In genomic region chr21:39016740-39017315, GRCh38 we compare ENCODE assay signal across 11 cellular contexts.
DNase-seq lines count a peak whose midpoint lies in the region; ATAC-seq and TF ChIP-seq lines count a peak whose summit lies in the region.
"Had no signal": no experiment of that assay in that cellular context is flagged by ENCODE, and none has a peak within 500 bp of the region (broad histone marks: within the 10 kb centered on the region; RNA-seq: fewer than 3 reads in every experiment).

No MANE protein-coding gene starts in this region.

- no peak overlapping the region for H2AFZ ChIP-seq in neural progenitor cell (replicated peaks)

- no peak overlapping the region for H3K4me2 ChIP-seq in neural progenitor cell

- H3K4me3 Mint-ChIP-seq in CD14-positive monocyte (peak overlapping the region in 1 of 2 donors; percentile 42), neural progenitor cell (no peak overlapping the region), nephron progenitor cell (no peak overlapping the region)
- H3K4me3 Mint-ChIP-seq in T-helper 2 cell treated with Interferon-gamma antibody and Interleukin-4, amounts not matched to agents 5 μg/mL and 100 μg/mL, for 36 hours, result peak overlapping the region; percentile 16
- H3K4me3 Mint-ChIP-seq: activated naive CD4-positive, alpha-beta T cell treated with anti-CD3 and anti-CD28 coated beads, Interleukin-2, amount 50 U/mL, for 24 hours had no signal

- H3K27ac Mint-ChIP-seq in CD14-positive monocyte, result peak overlapping the region; percentile 63 to 89 (median 84)
- H3K27ac Mint-ChIP-seq in T-helper 2 cell treated with Interferon-gamma antibody and Interleukin-4, amounts not matched to agents 5 μg/mL and 100 μg/mL, for 36 hours, result no peak overlapping the region
- no peak overlapping the region for H3K27ac Mint-ChIP-seq in neural progenitor cell
- no peak overlapping the region for H3K27ac Mint-ChIP-seq in nephron progenitor cell
- H3K27ac Mint-ChIP-seq: activated naive CD4-positive, alpha-beta T cell treated with anti-CD3 and anti-CD28 coated beads, Interleukin-2, amount 50 U/mL, for 24 hours had no signal

- H3K4me1 ChIP-seq in neural progenitor cell, result peaks cover 14% of the 10 kb centered on the region

- intact Hi-C loops in CD14-positive monocyte (cut with micrococcal nuclease), result loop anchor here (2.0 to 10.0 kb wide), 5 partner anchors 16 to 282 kb away; no protein-coding TSS in a partner anchor

- H3K9me3 ChIP-seq in neural progenitor cell (ENCODE audit: low read depth), result no peaks in the 10 kb centered on the region
- H3K9me3 ChIP-seq: Caco-2 had no signal

- H3K36me3 ChIP-seq in neural progenitor cell, result no peaks in the 10 kb centered on the region

- H3K4me3 ChIP-seq in neural progenitor cell, result no peak overlapping the region

- TF ChIP-seq CTCF in CD14-positive monocyte (IDR thresholded peaks at IDR 0.05) (no peak), neural progenitor cell (IDR thresholded peaks at IDR 0.05) (no peak), nephron progenitor cell (IDR thresholded peaks at IDR 0.05) (no peak)

- peak; percentile 87 for DNase-seq in CD14-positive monocyte (ENCODE audit: low spot score)
- no peak for DNase-seq in T-helper 2 cell treated with Interferon-gamma antibody and Interleukin-4, amounts not matched to agents 5 μg/mL and 100 μg/mL, for 36 hours (ENCODE audit: low spot score)
- DNase-seq in activated CD4-positive, alpha-beta T cell treated with anti-CD3 and anti-CD28 coated beads for 1 hour, result no peak
- DNase-seq in neural progenitor cell (ENCODE audit: low spot score), result no peak
- DNase-seq in nephron progenitor cell, result no peak
- DNase-seq in NCI-H187 (lab: John Stamatoyannopoulos, UW), result no peak
- DNase-seq: Caco-2, NCI-H1092 treated with DMSO at 0.1 percent for 48 hours had no signal

- no peak overlapping the region for H3K27ac ChIP-seq in neural progenitor cell

- H3K36me3 Mint-ChIP-seq in CD14-positive monocyte (no peaks in the 10 kb centered on the region), neural progenitor cell (no peaks in the 10 kb centered on the region), nephron progenitor cell (ENCODE audit: low read depth) (no peaks in the 10 kb centered on the region)
- H3K36me3 Mint-ChIP-seq in T-helper 2 cell treated with Interferon-gamma antibody and Interleukin-4, amounts not matched to agents 5 μg/mL and 100 μg/mL, for 36 hours (ENCODE audit: low read depth), result peaks cover 2% of the 10 kb centered on the region
- H3K36me3 Mint-ChIP-seq: activated naive CD4-positive, alpha-beta T cell treated with anti-CD3 and anti-CD28 coated beads, Interleukin-2, amount 50 U/mL, for 24 hours had no signal

- no peaks in the 10 kb centered on the region for H3K27me3 ChIP-seq in neural progenitor cell

- ATAC-seq in GM19395 (IDR thresholded peaks at IDR 0.05; ENCODE audit: unreplicated experiment), result peak; percentile 94
- ATAC-seq in HG03342 (IDR thresholded peaks at IDR 0.05; ENCODE audit: unreplicated experiment), result peak; percentile 80

- H3K27me3 Mint-ChIP-seq in CD14-positive monocyte (ENCODE audit: low read depth in 3 of 3) (peaks cover 0 to 3% (median 3%) of the 10 kb centered on the region in 3 donors), neural progenitor cell (ENCODE audit: insufficient read depth, low read depth) (peaks cover 3% of the 10 kb centered on the region), nephron progenitor cell (ENCODE audit: low read depth, poor library complexity) (peaks cover under 1% of the 10 kb centered on the region)
- peaks cover 3% of the 10 kb centered on the region for H3K27me3 Mint-ChIP-seq in T-helper 2 cell treated with Interferon-gamma antibody and Interleukin-4, amounts not matched to agents 5 μg/mL and 100 μg/mL, for 36 hours (ENCODE audit: low read depth)

- H3K9me3 Mint-ChIP-seq in CD14-positive monocyte (peaks cover 0 to 3% (median 0%) of the 10 kb centered on the region in 7 donors), neural progenitor cell (peaks cover 4% of the 10 kb centered on the region), nephron progenitor cell (peaks cover 4% of the 10 kb centered on the region)
- H3K9me3 Mint-ChIP-seq in T-helper 2 cell treated with Interferon-gamma antibody and Interleukin-4, amounts not matched to agents 5 μg/mL and 100 μg/mL, for 36 hours, result no peaks in the 10 kb centered on the region
- H3K9me3 Mint-ChIP-seq: activated naive CD4-positive, alpha-beta T cell treated with anti-CD3 and anti-CD28 coated beads, Interleukin-2, amount 50 U/mL, for 24 hours had no signal

- H3F3A ChIP-seq in neural progenitor cell (ENCODE audit: low read depth), result no peaks in the 10 kb centered on the region

- H3K79me2 ChIP-seq in neural progenitor cell (ENCODE audit: low read depth), result no peaks in the 10 kb centered on the region

- no peak overlapping the region for H3K9ac ChIP-seq in neural progenitor cell

- H3K4me1 Mint-ChIP-seq in CD14-positive monocyte (peaks cover 50% of the 10 kb centered on the region), neural progenitor cell (peaks cover 35% of the 10 kb centered on the region), nephron progenitor cell (peaks cover 27% of the 10 kb centered on the region)
- H3K4me1 Mint-ChIP-seq in T-helper 2 cell treated with Interferon-gamma antibody and Interleukin-4, amounts not matched to agents 5 μg/mL and 100 μg/mL, for 36 hours (ENCODE audit: low read depth), result peaks cover 14% of the 10 kb centered on the region
- H3K4me1 Mint-ChIP-seq: activated naive CD4-positive, alpha-beta T cell treated with anti-CD3 and anti-CD28 coated beads, Interleukin-2, amount 50 U/mL, for 24 hours had no signal

- H4K20me1 ChIP-seq in neural progenitor cell (ENCODE audit: low read depth), result no peaks in the 10 kb centered on the region

Comparison
In these comparisons a context has a peak if more than half of its experiments do, and no peak if none do; other contexts are left out.
1. H3K27ac Mint-ChIP-seq: peak in CD14-positive monocyte (7 of 7); none in T-helper 2 cell treated with Interferon-gamma antibody and Interleukin-4, amounts not matched to agents 5 μg/mL and 100 μg/mL, for 36 hours (single experiment), neural progenitor cell (single experiment) and nephron progenitor cell (single experiment).